In genomic region chr2:24805811-24806659, GRCh38 we compare ENCODE assay signal across 7 cellular contexts. TPM values are rescaled to one million over a fixed set of nuclear protein-coding genes. Genes with fewer than 3 reads are reported as not detected.
DNase-seq lines count a peak whose midpoint lies in the region; ATAC-seq and TF ChIP-seq lines count a peak whose summit lies in the region.
"Not testable (repeated sequence)": the region's sequence is repeated elsewhere in the genome, so short reads cannot be mapped to it uniquely, and the experiment has no call there.

No MANE protein-coding gene starts in this region.

- CTCF ChIA-PET in MCF 10A (lab: Yijun Ruan, JAX) = interaction anchor here (0.6 kb wide), 4 partner anchors 15 to 765 kb away, joined by 3 read pairs; no protein-coding TSS in a partner anchor

- H3K4me1 Mint-ChIP-seq in CD14-positive monocyte = not testable (repeated sequence)
- H3K4me1 Mint-ChIP-seq in HFFc6 (ENCODE audit: low read depth) (peaks cover 37% of the 10 kb centered on the region), MCF 10A (ENCODE audit: insufficient read depth, unreplicated experiment) (peaks cover 24% of the 10 kb centered on the region)

- not testable (repeated sequence) for BruUV-seq in MCF 10A (replicated peaks; lab: Mats Ljungman, UMichigan)

- not testable (repeated sequence) for H3K4me3 Mint-ChIP-seq in CD14-positive monocyte; HFFc6; MCF 10A (ENCODE audit: unreplicated experiment)

- H3K36me3 Mint-ChIP-seq in CD14-positive monocyte (peaks cover 36 to 59% of the 10 kb centered on the region in 2 donors), HFFc6 (ENCODE audit: low read depth) (peaks cover 45% of the 10 kb centered on the region)
- not testable (repeated sequence) for H3K36me3 Mint-ChIP-seq in MCF 10A (ENCODE audit: insufficient read depth, unreplicated experiment)

- POLR2A ChIA-PET in MCF 10A (lab: Yijun Ruan, JAX) = interaction anchor here (0.6 kb wide), 1 partner anchor 14 kb away, joined by 3 read pairs; no protein-coding TSS in a partner anchor

- H3K27ac Mint-ChIP-seq in CD14-positive monocyte (peak overlapping the region in 6 of 7 donors; percentile 23 to 82 (median 42)), HFFc6 (peak overlapping the region; percentile 55), MCF 10A (ENCODE audit: low read depth, unreplicated experiment) (peak overlapping the region; percentile 68)

- not testable (repeated sequence) for DNase-seq in CD14-positive monocyte (ENCODE audit: low spot score); HFFc6; MCF 10A (ENCODE audit: unreplicated experiment)
- DNase-seq in NCI-H69 (lab: John Stamatoyannopoulos, UW) (peak; percentile 55), SHP77 treated with DMSO at 0.1 percent for 48 hours (lab: John Stamatoyannopoulos, UW) (peak; percentile 9), mucosa of gallbladder (ENCODE audit: low spot score) (peak; percentile 5)

- H3K9me3 Mint-ChIP-seq in CD14-positive monocyte (peaks cover 0 to 12% (median 2%) of the 10 kb centered on the region in 7 donors), HFFc6 (peaks cover 18% of the 10 kb centered on the region)
- not testable (repeated sequence) for H3K9me3 Mint-ChIP-seq in MCF 10A (ENCODE audit: unreplicated experiment)

- not testable (repeated sequence) for H3K27me3 Mint-ChIP-seq in CD14-positive monocyte (ENCODE audit: low read depth in 3 of 3); HFFc6 (ENCODE audit: insufficient read depth); MCF 10A (ENCODE audit: insufficient read depth, unreplicated experiment)

- ATAC-seq in esophagus mucosa = peak; percentile 71

- not testable (repeated sequence) for TF ChIP-seq CTCF in CD14-positive monocyte (IDR thresholded peaks at IDR 0.05); HFFc6 (IDR thresholded peaks at IDR 0.05); MCF 10A (IDR thresholded peaks at IDR 0.05; ENCODE audit: unreplicated experiment)

- intact Hi-C loops in CD14-positive monocyte (cut with micrococcal nuclease); MCF 10A (cut with micrococcal nuclease): not testable (repeated sequence)

RNA-seq across cellular contexts. Expression of gene CENPO, which starts 12.8 kb away (rescaled TPM):
- 1 to 10 TPM; 1.6 to 2.3 TPM for polyA plus RNA-seq in CD14-positive monocyte
- total RNA-seq in HFFc6 (2021; fragmentation: NEBNext Ultra II Directional; extraction: Animal tissue kit (Norgen Biotek cat#: 25700)) = 10 to 100 TPM; 19.1 to 28.7 (median 24.7) TPM
- total RNA-seq in MCF 10A (2022) = 10.6 and 14.9 TPM in 2 replicates
- 8.7 TPM for total RNA-seq in esophagus mucosa
- 3.7 TPM for total RNA-seq in mucosa of gallbladder

RNA-seq across cellular contexts. Expression of gene PTRHD1, which starts 12.8 kb away (rescaled TPM):
- polyA plus RNA-seq in CD14-positive monocyte = 10 to 100 TPM; 78.6 to 86.2 TPM
- 10 to 100 TPM; 29.4 to 44.4 (median 35.0) TPM for total RNA-seq in HFFc6 (2021; fragmentation: NEBNext Ultra II Directional; extraction: Animal tissue kit (Norgen Biotek cat#: 25700))
- total RNA-seq in MCF 10A (2022) = 23.1 and 35.1 TPM in 2 replicates
- 34.9 TPM for total RNA-seq in esophagus mucosa
- total RNA-seq in mucosa of gallbladder = 20.5 TPM
